ENCODE assay signal across 9 cellular contexts in the genomic region with DNA sequence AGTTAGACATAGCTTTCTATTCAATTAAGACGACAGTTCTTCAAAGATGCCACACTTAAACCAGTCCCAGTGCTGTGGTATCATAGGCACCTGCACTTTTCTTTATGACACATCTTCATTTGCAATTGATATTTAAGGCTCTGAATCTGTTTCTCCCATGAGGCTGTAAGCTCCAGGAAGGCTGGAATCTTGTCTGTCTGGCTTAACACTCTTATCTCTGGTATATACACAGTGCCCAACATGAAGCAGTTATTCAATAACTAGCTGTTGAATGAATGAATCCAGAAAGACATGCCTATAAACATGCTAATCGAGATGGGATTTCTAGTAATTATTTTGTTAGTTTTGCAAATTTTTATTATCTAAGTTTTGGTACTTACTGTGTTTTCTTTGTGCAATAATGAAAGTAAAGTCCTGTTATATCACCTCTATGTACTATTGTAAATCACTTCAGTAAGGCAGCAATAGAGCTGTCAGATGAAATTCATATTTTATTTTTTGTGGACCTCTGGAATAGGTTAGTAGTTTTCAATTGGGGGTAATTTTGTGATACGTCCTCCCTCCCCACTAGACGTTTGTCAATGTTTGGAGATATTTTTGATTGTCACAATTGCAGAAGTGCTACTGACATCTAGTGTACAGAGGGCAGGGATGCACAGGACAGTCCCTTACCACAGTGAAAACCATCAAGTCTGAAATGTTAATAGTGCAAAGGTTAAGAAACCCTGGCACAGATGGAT. TPM values are rescaled to one million over a fixed set of nuclear protein-coding genes. Genes with fewer than 3 reads are reported as not detected.
DNase-seq lines count a peak whose midpoint lies in the region; ATAC-seq and TF ChIP-seq lines count a peak whose summit lies in the region.
"Had no signal": no experiment of that assay in that cellular context is flagged by ENCODE, and none has a peak within 500 bp of the region (broad histone marks: within the 10 kb centered on the region; RNA-seq: fewer than 3 reads in every experiment).

No MANE protein-coding gene starts in this region.

- no peaks in the 10 kb centered on the region for H3K9me3 Mint-ChIP-seq in stimulated activated effector memory CD8-positive, alpha-beta T cell treated with anti-CD3 and anti-CD28 coated beads, Interleukin-12 subunit alpha, Interleukin-12 subunit beta, amount 100 ng/mL, for 72 hours
- no peaks in the 10 kb centered on the region for H3K9me3 Mint-ChIP-seq in activated T-helper 1 cell treated with anti-CD3 and anti-CD28 coated beads, Interleukin-12 subunit alpha, Interleukin-12 subunit beta, Interleukin-2, Interleukin-4 antibody, amounts not matched to agents 30 ng/mL and 10 ng/mL and 1 ng/mL, durations not matched to agents 14 hours and 24 hours and 36 hours
- H3K9me3 Mint-ChIP-seq: IgD-negative memory B cell had no signal

- peak; percentile 39 for ATAC-seq in stimulated activated effector memory CD8-positive, alpha-beta T cell treated with anti-CD3 and anti-CD28 coated beads, Interleukin-12 subunit alpha, Interleukin-12 subunit beta, amount 100 ng/mL, for 72 hours

- TF ChIP-seq POLR2A in NB4 (IDR thresholded peaks at IDR 0.05; ENCODE audit: extremely low read depth, insufficient read length) = no peak

- H3K4me1 Mint-ChIP-seq in stimulated activated effector memory CD8-positive, alpha-beta T cell treated with anti-CD3 and anti-CD28 coated beads, Interleukin-12 subunit alpha, Interleukin-12 subunit beta, amount 100 ng/mL, for 72 hours = no peaks in the 10 kb centered on the region
- H3K4me1 Mint-ChIP-seq in activated T-helper 1 cell treated with anti-CD3 and anti-CD28 coated beads, Interleukin-12 subunit alpha, Interleukin-12 subunit beta, Interleukin-2, Interleukin-4 antibody, amounts not matched to agents 30 ng/mL and 10 ng/mL and 1 ng/mL, durations not matched to agents 14 hours and 24 hours and 36 hours (ENCODE audit: low read depth) = no peaks in the 10 kb centered on the region

- TF ChIP-seq CTCF in GM12874 (IDR thresholded peaks at IDR 0.05; ENCODE audit: insufficient read depth, low read depth, low read length) (peak; percentile 51), NB4 (IDR thresholded peaks at IDR 0.05; ENCODE audit: low read depth, low read length) (peak; percentile 58), epithelial cell of esophagus (IDR thresholded peaks at IDR 0.05; ENCODE audit: insufficient read depth, low read depth, low read length, missing control alignments) (peak; percentile 80)

- no peak overlapping the region for H3K4me3 ChIP-seq in NB4 (ENCODE audit: low read depth, low read length)
- H3K4me3 ChIP-seq in epithelial cell of esophagus (ENCODE audit: low read length) = no peak overlapping the region

- no peaks in the 10 kb centered on the region for H3K27me3 Mint-ChIP-seq in activated T-helper 1 cell treated with anti-CD3 and anti-CD28 coated beads, Interleukin-12 subunit alpha, Interleukin-12 subunit beta, Interleukin-2, Interleukin-4 antibody, amounts not matched to agents 30 ng/mL and 10 ng/mL and 1 ng/mL, durations not matched to agents 14 hours and 24 hours and 36 hours (ENCODE audit: insufficient read depth)
- H3K27me3 Mint-ChIP-seq: IgD-negative memory B cell had no signal

- H3K4me3 Mint-ChIP-seq in stimulated activated effector memory CD8-positive, alpha-beta T cell treated with anti-CD3 and anti-CD28 coated beads, Interleukin-12 subunit alpha, Interleukin-12 subunit beta, amount 100 ng/mL, for 72 hours = no peak overlapping the region
- no peak overlapping the region for H3K4me3 Mint-ChIP-seq in activated T-helper 1 cell treated with anti-CD3 and anti-CD28 coated beads, Interleukin-12 subunit alpha, Interleukin-12 subunit beta, Interleukin-2, Interleukin-4 antibody, amounts not matched to agents 30 ng/mL and 10 ng/mL and 1 ng/mL, durations not matched to agents 14 hours and 24 hours and 36 hours

- DNase-seq in H4 (ENCODE audit: low spot score) = peak; percentile 33
- DNase-seq in NB4 (ENCODE audit: low read depth) = peak; percentile 40
- DNase-seq in epithelial cell of esophagus (ENCODE audit: low read depth) = peak; percentile 51
- no peak for DNase-seq in stimulated activated effector memory CD8-positive, alpha-beta T cell treated with anti-CD3 and anti-CD28 coated beads, Interleukin-12 subunit alpha, Interleukin-12 subunit beta, amount 100 ng/mL, for 72 hours (ENCODE audit: low spot score in 2 of 2)
- no peak for DNase-seq in inferior parietal cortex (ENCODE audit: extremely low spot score)
- DNase-seq in UCSD-AML1 (lab: John Stamatoyannopoulos, UW; ENCODE audit: unreplicated experiment) = no peak
- DNase-seq in activated T-helper 1 cell treated with anti-CD3 and anti-CD28 coated beads, Interleukin-12 subunit alpha, Interleukin-12 subunit beta, Interleukin-2, Interleukin-4 antibody, amounts not matched to agents 30 ng/mL and 10 ng/mL and 1 ng/mL, durations not matched to agents 14 hours and 24 hours and 36 hours (ENCODE audit: low spot score) = no peak

- no peaks in the 10 kb centered on the region for H3K36me3 Mint-ChIP-seq in stimulated activated effector memory CD8-positive, alpha-beta T cell treated with anti-CD3 and anti-CD28 coated beads, Interleukin-12 subunit alpha, Interleukin-12 subunit beta, amount 100 ng/mL, for 72 hours
- no peaks in the 10 kb centered on the region for H3K36me3 Mint-ChIP-seq in activated T-helper 1 cell treated with anti-CD3 and anti-CD28 coated beads, Interleukin-12 subunit alpha, Interleukin-12 subunit beta, Interleukin-2, Interleukin-4 antibody, amounts not matched to agents 30 ng/mL and 10 ng/mL and 1 ng/mL, durations not matched to agents 14 hours and 24 hours and 36 hours (ENCODE audit: low read depth)
- H3K36me3 Mint-ChIP-seq: IgD-negative memory B cell had no signal

- H3K27ac Mint-ChIP-seq in stimulated activated effector memory CD8-positive, alpha-beta T cell treated with anti-CD3 and anti-CD28 coated beads, Interleukin-12 subunit alpha, Interleukin-12 subunit beta, amount 100 ng/mL, for 72 hours = no peak overlapping the region
- H3K27ac Mint-ChIP-seq in activated T-helper 1 cell treated with anti-CD3 and anti-CD28 coated beads, Interleukin-12 subunit alpha, Interleukin-12 subunit beta, Interleukin-2, Interleukin-4 antibody, amounts not matched to agents 30 ng/mL and 10 ng/mL and 1 ng/mL, durations not matched to agents 14 hours and 24 hours and 36 hours = no peak overlapping the region
- H3K27ac Mint-ChIP-seq: IgD-negative memory B cell had no signal

- intact Hi-C loops in activated T-helper 1 cell treated with anti-CD3 and anti-CD28 coated beads, Interleukin-12 subunit alpha, Interleukin-12 subunit beta, Interleukin-2, Interleukin-4 antibody, amounts not matched to agents 30 ng/mL and 10 ng/mL and 1 ng/mL, durations not matched to agents 14 hours and 24 hours and 36 hours (cut with micrococcal nuclease) = loop anchor here (1.0 kb wide), 1 partner anchor 115 kb away; no protein-coding TSS in a partner anchor

RNA-seq across cellular contexts. Expression of gene STEAP4, which starts 51.3 kb away (rescaled TPM):
- 0.02 and 0.06 TPM in 2 replicates for total RNA-seq in H4 (2014; rRNA removed; shearing (Covaris generic))
- total RNA-seq in activated T-helper 1 cell treated with anti-CD3 and anti-CD28 coated beads, Interleukin-12 subunit alpha, Interleukin-12 subunit beta, Interleukin-2, Interleukin-4 antibody, amounts not matched to agents 30 ng/mL and 10 ng/mL and 1 ng/mL, durations not matched to agents 14 hours and 24 hours and 36 hours = 0.99 and 1.1 TPM in 2 replicates

Comparison
In these comparisons a context has a peak if more than half of its experiments do, and no peak if none do; other contexts are left out.
1. DNase-seq: peak in H4 (single experiment), NB4 (single experiment) and epithelial cell of esophagus (single experiment); none in stimulated activated effector memory CD8-positive, alpha-beta T cell treated with anti-CD3 and anti-CD28 coated beads, Interleukin-12 subunit alpha, Interleukin-12 subunit beta, amount 100 ng/mL, for 72 hours (0 of 2), inferior parietal cortex (single experiment), UCSD-AML1 (single experiment) and activated T-helper 1 cell treated with anti-CD3 and anti-CD28 coated beads, Interleukin-12 subunit alpha, Interleukin-12 subunit beta, Interleukin-2, Interleukin-4 antibody, amounts not matched to agents 30 ng/mL and 10 ng/mL and 1 ng/mL, durations not matched to agents 14 hours and 24 hours and 36 hours (single experiment).
2. Peak in every context shown above with its lines, with median percentiles within 50 percentile points of each other: CTCF ChIP-seq.